8 cellular contexts compared by ENCODE assay signal in genomic region chr3:51940648-51941421, GRCh38. TPM values are rescaled to one million over a fixed set of nuclear protein-coding genes. Genes with fewer than 3 reads are reported as not detected.
A peak's percentile ranks its signal among the peaks of the same experiment; 100 is the strongest.
DNase-seq lines count a peak whose midpoint lies in the region; ATAC-seq, FAIRE-seq and TF ChIP-seq lines count a peak whose summit lies in the region.

No MANE protein-coding gene starts in this region.

- no peak overlapping the region for H2AFZ ChIP-seq in K562 (ENCODE audit: low read depth, low read length)

- peak overlapping the region; percentile 78 to 92 for H3K9ac ChIP-seq in K562 (ENCODE audit: insufficient read depth in 1 of 2, low read depth in 2 of 2, low read length in 2 of 2)

- TSS peak; percentile 64 for BruUV-seq in K562 (replicated peaks; lab: Mats Ljungman, UMichigan)

- 6% methylated on average over 9 of the region's 11 CpGs for WGBS in K562 (ENCODE audit: insufficient coverage, low coverage, missing lambda C conversion rate)
- 35 to 39% methylated on average over 11 of the region's 11 CpGs for WGBS in aorta, 2 donors

- H3K9me3 ChIP-seq in K562 (replicated peaks; ENCODE audit: control insufficient read depth, insufficient read depth, low read depth, low read length): no peaks in the 10 kb centered on the region
- no peaks in the 10 kb centered on the region for H3K9me3 ChIP-seq in aorta (ENCODE audit: control insufficient read depth, low read length)

- H3K27ac ChIP-seq in K562 (ENCODE audit: extremely low read depth, low read depth, low read length) (peak overlapping the region; percentile 61), aorta (ENCODE audit: low read depth in 1 of 2, low read length in 2 of 2) (no peak overlapping the region)

- no peak for TF ChIP-seq CTCF in K562 (IDR thresholded peaks at IDR 0.05 in 2 of 3, conservative IDR thresholded peaks at IDR 0.05 in 1 of 3; ENCODE audit: insufficient read depth in 2 of 3, low read depth in 1 of 3, low read length in 3 of 3)
- TF ChIP-seq CTCF in mesothelial cell of epicardium (IDR thresholded peaks at IDR 0.05; ENCODE audit: unreplicated experiment): no peak

- no peaks in the 10 kb centered on the region for H3K9me3 Mint-ChIP-seq in stimulated activated naive CD8-positive, alpha-beta T cell treated with anti-CD3 and anti-CD28 coated beads, Interleukin-15, Interleukin-2, amounts not matched to agents 100 ng/mL and 50 ng/mL, for 24 hours
- H3K9me3 Mint-ChIP-seq in mesothelial cell of epicardium: no peaks in the 10 kb centered on the region

- peaks cover 45% of the 10 kb centered on the region for H3K36me3 Mint-ChIP-seq in stimulated activated naive CD8-positive, alpha-beta T cell treated with anti-CD3 and anti-CD28 coated beads, Interleukin-15, Interleukin-2, amounts not matched to agents 100 ng/mL and 50 ng/mL, for 24 hours (ENCODE audit: low read depth)
- H3K36me3 Mint-ChIP-seq in mesothelial cell of epicardium: peaks cover 3% of the 10 kb centered on the region

- H4K20me1 ChIP-seq in K562 (replicated peaks; ENCODE audit: control insufficient read depth, insufficient read depth, low read length): no peaks in the 10 kb centered on the region

- no peak for TF ChIP-seq RAD21 in K562 (CRISPR knock-in tag; conservative IDR thresholded peaks at IDR 0.05 in 1 of 2, IDR thresholded peaks at IDR 0.05 in 1 of 2)

- H3K4me1 ChIP-seq in K562 (replicated peaks in 1 of 2; ENCODE audit: control insufficient read depth in 2 of 2, insufficient read depth in 2 of 2, low read length in 2 of 2) (peaks cover 19 to 33% of the 10 kb centered on the region in 2 experiments; a peak in 4 of 5 replicates), aorta (ENCODE audit: control insufficient read depth in 1 of 2, insufficient read depth in 2 of 2, low read length in 2 of 2) (no peaks in the 10 kb centered on the region)

- TF ChIP-seq POLR2A in K562 (conservative IDR thresholded peaks at IDR 0.05): no peak

- H3K27me3 ChIP-seq in K562 (ENCODE audit: control insufficient read depth in 2 of 2, insufficient read depth in 2 of 2, low read length in 2 of 2) (no peaks in the 10 kb centered on the region), aorta (ENCODE audit: control insufficient read depth in 1 of 2, insufficient read depth in 2 of 2, low read length in 1 of 2) (no peaks in the 10 kb centered on the region)

- in situ Hi-C loops in K562 (cut with MboI): no loop called here

- H3K4me2 ChIP-seq in K562 (ENCODE audit: insufficient read depth, low read length): peak overlapping the region; percentile 83

- CTCF ChIA-PET in K562 (lab: Yijun Ruan, JAX; ENCODE audit: low intra/inter-chr PET ratio): no interaction called here

- no peak for ATAC-seq in stimulated activated naive CD8-positive, alpha-beta T cell treated with anti-CD3 and anti-CD28 coated beads, Interleukin-15, Interleukin-2, amounts not matched to agents 100 U/mL and 50 U/mL, for 24 hours
- no peak for ATAC-seq in K562
- ATAC-seq in aorta (ENCODE audit: low FRiP score): no peak
- no peak for ATAC-seq in HG03378 (IDR thresholded peaks at IDR 0.05; ENCODE audit: unreplicated experiment)

- H3K36me3 ChIP-seq in K562 (ENCODE audit: control insufficient read depth, insufficient read depth, low read length) (peaks cover 47% of the 10 kb centered on the region; the same call in 2 of the 3 replicates), aorta (ENCODE audit: control insufficient read depth in 1 of 2, insufficient read depth in 2 of 2, low read length in 1 of 2) (peaks cover 0 to 2% of the 10 kb centered on the region in 2 donors)

- DNase-seq in stimulated activated naive CD8-positive, alpha-beta T cell treated with anti-CD3 and anti-CD28 coated beads, Interleukin-15, Interleukin-2, amounts not matched to agents 100 U/mL and 50 U/mL, for 24 hours: no peak
- DNase-seq in K562 (ENCODE audit: extremely low read depth in 1 of 4, low spot score in 3 of 4) (no peak), mesothelial cell of epicardium (ENCODE audit: low spot score in 2 of 2, unreplicated experiment in 2 of 2) (peak in 1 of 2 experiments; percentile 29), aorta (peak in 1 of 2 donors; percentile 49), NCI-H2029 (lab: John Stamatoyannopoulos, UW) (no peak), cerebellum (ENCODE audit: low spot score) (no peak)

- peak overlapping the region; percentile 90 for H3K4me3 Mint-ChIP-seq in stimulated activated naive CD8-positive, alpha-beta T cell treated with anti-CD3 and anti-CD28 coated beads, Interleukin-15, Interleukin-2, amounts not matched to agents 100 ng/mL and 50 ng/mL, for 24 hours
- peak overlapping the region; percentile 82 for H3K4me3 Mint-ChIP-seq in mesothelial cell of epicardium

- H3K9me1 ChIP-seq in K562 (ENCODE audit: control insufficient read depth, insufficient read depth, low read length): peaks cover 5% of the 10 kb centered on the region

- H3K79me2 ChIP-seq in K562 (ENCODE audit: control insufficient read depth, insufficient read depth, low read length): peaks cover 35% of the 10 kb centered on the region

- POLR2A ChIA-PET in K562 (lab: Yijun Ruan, JAX): interaction anchor here (0.6 to 0.9 kb wide), 3 partner anchors 10 to 420 kb away, joined by 4 to 6 read pairs (median 4); no protein-coding TSS in a partner anchor

- no peaks in the 10 kb centered on the region for H3K27me3 Mint-ChIP-seq in stimulated activated naive CD8-positive, alpha-beta T cell treated with anti-CD3 and anti-CD28 coated beads, Interleukin-15, Interleukin-2, amounts not matched to agents 100 ng/mL and 50 ng/mL, for 24 hours
- H3K27me3 Mint-ChIP-seq in mesothelial cell of epicardium (ENCODE audit: low read depth): no peaks in the 10 kb centered on the region

- TF ChIP-seq EP300 in K562 (IDR thresholded peaks at IDR 0.05; ENCODE audit: low read length): no peak

- peak overlapping the region; percentile 87 for H3K27ac Mint-ChIP-seq in stimulated activated naive CD8-positive, alpha-beta T cell treated with anti-CD3 and anti-CD28 coated beads, Interleukin-15, Interleukin-2, amounts not matched to agents 100 ng/mL and 50 ng/mL, for 24 hours
- H3K27ac Mint-ChIP-seq in mesothelial cell of epicardium: peak overlapping the region; percentile 73

- intact Hi-C loops in K562 (cut with micrococcal nuclease) (loop anchor here (5.0 kb wide), 1 partner anchor 201 kb away; no protein-coding TSS in a partner anchor), aorta (cut with DNase I) (no loop called here)

- H3K4me3 ChIP-seq in K562: peak overlapping the region; percentile 90
- H3K4me3 ChIP-seq in aorta (ENCODE audit: low read length in 2 of 2): peak overlapping the region; percentile 64 to 72

- FAIRE-seq in K562 (lab: Jason Lieb, UNC): no peak

- peaks cover 38% of the 10 kb centered on the region for H3K4me1 Mint-ChIP-seq in stimulated activated naive CD8-positive, alpha-beta T cell treated with anti-CD3 and anti-CD28 coated beads, Interleukin-15, Interleukin-2, amounts not matched to agents 100 ng/mL and 50 ng/mL, for 24 hours (ENCODE audit: low read depth)
- peaks cover 22% of the 10 kb centered on the region for H3K4me1 Mint-ChIP-seq in mesothelial cell of epicardium

RNA-seq across cellular contexts. Expression of gene RRP9, which starts 0.9 kb away (rescaled TPM):
- 6.5 and 24.7 TPM in 2 replicates for total RNA-seq in K562 (2011; cell fraction: chromatin; rRNA removed; ENCODE audit: low replicate concordance)
- 19.2 and 29.0 TPM in 2 replicates for total RNA-seq in K562 (2011; cell fraction: nucleolus; rRNA removed)
- total RNA-seq in K562 (2011; cell fraction: nucleoplasm; rRNA removed): 10.9 and 13.5 TPM in 2 replicates
- 62.6 and 68.5 TPM in 2 replicates for total RNA-seq in K562 (2014; rRNA removed)
- 15.7 and 29.1 TPM in 2 replicates for total RNA-seq in K562 (2014; rRNA removed; fragmentation: Illumina TruSeq; extraction: Trizol)
- total RNA-seq in K562 (2015; rRNA removed; fragmentation: Illumina TruSeq; extraction: Trizol): 48.9 and 52.4 TPM in 2 replicates
- total RNA-seq in K562 (2021): 64.1 and 67.0 TPM in 2 replicates
- polyA plus RNA-seq in K562 (2011; rRNA removed): 20.3 and 23.1 TPM in 2 replicates
- polyA plus RNA-seq in K562 (2011; cell fraction: cytosol; rRNA removed): 32.4 and 70.8 TPM in 2 replicates
- polyA plus RNA-seq in K562 (2011; cell fraction: nucleus; rRNA removed): 30.2 and 46.3 TPM in 2 replicates
- polyA plus RNA-seq in K562 (2012): 30.1 and 55.6 TPM in 2 replicates
- 45.9 and 55.5 TPM in 2 replicates for polyA plus RNA-seq in K562 (2014; fragmentation: Illumina TruSeq; extraction: Trizol)
- 10 to 100 TPM in 1 of 2 experiments, 1 to 10 TPM in 1; 5.2 to 12.9 TPM for polyA plus RNA-seq in K562 (2014; fragmentation: Nextera tagmentation; extraction: Ambion mirVana)
- polyA plus RNA-seq in K562 (2014; rRNA removed): 62.1 and 64.4 TPM in 2 replicates
- polyA minus RNA-seq in K562 (2011; rRNA and poly(A)+ RNA removed): 9.2 and 19.8 TPM in 2 replicates
- 16.3 and 26.0 TPM in 2 replicates for polyA minus RNA-seq in K562 (2011; cell fraction: cytosol; rRNA and poly(A)+ RNA removed)
- polyA minus RNA-seq in K562 (2011; cell fraction: nucleus; rRNA and poly(A)+ RNA removed): 3.8 and 4.8 TPM in 2 replicates
- total RNA-seq in mesothelial cell of epicardium: 20.5 to 20.9 TPM (median 20.6 TPM) in 3 replicates
- total RNA-seq in aorta: 10 to 100 TPM in 1 of 2 donors, 1 to 10 TPM in 1; 9.3 to 11.4 TPM
- polyA plus RNA-seq in aorta: 10 to 100 TPM in 1 of 2 donors, 1 to 10 TPM in 1; 5.0 to 11.0 TPM
- total RNA-seq in cerebellum: 7.7 TPM

RNA-seq across cellular contexts. Expression of gene PARP3, which starts 1.3 kb away (rescaled TPM):
- total RNA-seq in K562 (2011; cell fraction: chromatin; rRNA removed; ENCODE audit: low replicate concordance): 9.0 and 16.5 TPM in 2 replicates
- total RNA-seq in K562 (2011; cell fraction: nucleolus; rRNA removed): 9.3 and 12.5 TPM in 2 replicates
- 3.1 and 7.1 TPM in 2 replicates for total RNA-seq in K562 (2011; cell fraction: nucleoplasm; rRNA removed)
- 5.2 and 6.2 TPM in 2 replicates for total RNA-seq in K562 (2014; rRNA removed)
- total RNA-seq in K562 (2014; rRNA removed; fragmentation: Illumina TruSeq; extraction: Trizol): 1.9 and 2.2 TPM in 2 replicates
- total RNA-seq in K562 (2015; rRNA removed; fragmentation: Illumina TruSeq; extraction: Trizol): 4.6 and 4.7 TPM in 2 replicates
- total RNA-seq in K562 (2021): 4.8 and 6.5 TPM in 2 replicates
- 3.7 and 6.6 TPM in 2 replicates for polyA plus RNA-seq in K562 (2011; rRNA removed)
- 4.4 and 5.4 TPM in 2 replicates for polyA plus RNA-seq in K562 (2011; cell fraction: cytosol; rRNA removed)
- polyA plus RNA-seq in K562 (2011; cell fraction: nucleus; rRNA removed): 39.5 and 39.6 TPM in 2 replicates
- polyA plus RNA-seq in K562 (2012): 6.4 and 11.7 TPM in 2 replicates
- 4.5 and 5.3 TPM in 2 replicates for polyA plus RNA-seq in K562 (2014; fragmentation: Illumina TruSeq; extraction: Trizol)
- under 1 TPM; 0.46 to 0.55 TPM for polyA plus RNA-seq in K562 (2014; fragmentation: Nextera tagmentation; extraction: Ambion mirVana)
- 6.6 TPM in 2 replicates for polyA plus RNA-seq in K562 (2014; rRNA removed)
- polyA minus RNA-seq in K562 (2011; rRNA and poly(A)+ RNA removed): 1.5 and 1.6 TPM in 2 replicates
- 2.4 and 3.8 TPM in 2 replicates for polyA minus RNA-seq in K562 (2011; cell fraction: cytosol; rRNA and poly(A)+ RNA removed)
- polyA minus RNA-seq in K562 (2011; cell fraction: nucleus; rRNA and poly(A)+ RNA removed): 4.3 and 6.9 TPM in 2 replicates
- 11.9 to 13.2 TPM (median 12.0 TPM) in 3 replicates for total RNA-seq in mesothelial cell of epicardium
- total RNA-seq in aorta: 10 to 100 TPM; 11.6 to 18.1 TPM
- polyA plus RNA-seq in aorta: 10 to 100 TPM; 11.0 to 35.0 TPM
- total RNA-seq in cerebellum: 2.4 TPM

RNA-seq across cellular contexts. Expression of gene GPR62, which starts 14.3 kb away (rescaled TPM):
- total RNA-seq in K562 (2011; cell fraction: chromatin; rRNA removed; ENCODE audit: low replicate concordance): not detected in 2 replicates
- not detected in 2 replicates for total RNA-seq in K562 (2011; cell fraction: nucleolus; rRNA removed)
- not detected in 2 replicates for total RNA-seq in K562 (2011; cell fraction: nucleoplasm; rRNA removed)
- not detected in 2 replicates for total RNA-seq in K562 (2014; rRNA removed)
- not detected in 2 replicates for total RNA-seq in K562 (2014; rRNA removed; fragmentation: Illumina TruSeq; extraction: Trizol)
- total RNA-seq in K562 (2015; rRNA removed; fragmentation: Illumina TruSeq; extraction: Trizol): not detected in 2 replicates
- not detected in 2 replicates for total RNA-seq in K562 (2021)
- not detected in 2 replicates for polyA plus RNA-seq in K562 (2011; rRNA removed)
- polyA plus RNA-seq in K562 (2011; cell fraction: cytosol; rRNA removed): not detected in 2 replicates
- polyA plus RNA-seq in K562 (2011; cell fraction: nucleus; rRNA removed): not detected in 2 replicates
- not detected in 2 replicates for polyA plus RNA-seq in K562 (2012)
- polyA plus RNA-seq in K562 (2014; fragmentation: Illumina TruSeq; extraction: Trizol): not detected in 2 replicates
- polyA plus RNA-seq in K562 (2014; fragmentation: Nextera tagmentation; extraction: Ambion mirVana): not detected
- polyA plus RNA-seq in K562 (2014; rRNA removed): not detected in 2 replicates
- not detected in 2 replicates for polyA minus RNA-seq in K562 (2011; rRNA and poly(A)+ RNA removed)
- polyA minus RNA-seq in K562 (2011; cell fraction: cytosol; rRNA and poly(A)+ RNA removed): not detected in 2 replicates
- not detected in 2 replicates for polyA minus RNA-seq in K562 (2011; cell fraction: nucleus; rRNA and poly(A)+ RNA removed)
- total RNA-seq in mesothelial cell of epicardium: 0.22 to 0.36 TPM (median 0.33 TPM) in 3 replicates
- total RNA-seq in aorta: not detected
- polyA plus RNA-seq in aorta: under 1 TPM in 1 of 2 donors, not detected in 1; 0.15 TPM
- 0.18 TPM for total RNA-seq in cerebellum

RNA-seq across cellular contexts. Expression of gene PCBP4, which starts 26.4 kb away (rescaled TPM):
- total RNA-seq in K562 (2011; cell fraction: chromatin; rRNA removed; ENCODE audit: low replicate concordance): 3.7 and 14.0 TPM in 2 replicates
- 5.8 and 7.8 TPM in 2 replicates for total RNA-seq in K562 (2011; cell fraction: nucleolus; rRNA removed)
- 4.6 and 5.4 TPM in 2 replicates for total RNA-seq in K562 (2011; cell fraction: nucleoplasm; rRNA removed)
- total RNA-seq in K562 (2014; rRNA removed) (4.6 and 4.9 TPM in 2 replicates), K562 (2014; rRNA removed; fragmentation: Illumina TruSeq; extraction: Trizol) (0.73 and 0.93 TPM in 2 replicates), K562 (2015; rRNA removed; fragmentation: Illumina TruSeq; extraction: Trizol) (1.6 and 2.1 TPM in 2 replicates), K562 (2021) (4.7 and 5.7 TPM in 2 replicates), mesothelial cell of epicardium (58.3 to 62.0 TPM (median 59.8 TPM) in 3 replicates), aorta (10 to 100 TPM; 58.1 to 63.7 TPM), cerebellum (55.5 TPM)
- polyA plus RNA-seq in K562 (2011; rRNA removed) (3.1 and 5.5 TPM in 2 replicates), K562 (2014; fragmentation: Illumina TruSeq; extraction: Trizol) (2.6 and 4.7 TPM in 2 replicates), K562 (2014; fragmentation: Nextera tagmentation; extraction: Ambion mirVana) (under 1 TPM; 0.06 to 0.07 TPM), K562 (2014; rRNA removed) (5.8 and 6.4 TPM in 2 replicates), aorta (100 to 1,000 TPM in 1 of 2 donors, 10 to 100 TPM in 1; 29.4 to 124 TPM)
- polyA plus RNA-seq in K562 (2011; cell fraction: cytosol; rRNA removed): 4.5 and 7.3 TPM in 2 replicates
- 15.9 and 21.8 TPM in 2 replicates for polyA plus RNA-seq in K562 (2011; cell fraction: nucleus; rRNA removed)
- 3.7 and 10.9 TPM in 2 replicates for polyA plus RNA-seq in K562 (2012)
- polyA minus RNA-seq in K562 (2011; rRNA and poly(A)+ RNA removed): 1.3 and 1.9 TPM in 2 replicates
- 1.4 and 1.6 TPM in 2 replicates for polyA minus RNA-seq in K562 (2011; cell fraction: cytosol; rRNA and poly(A)+ RNA removed)
- 1.9 and 3.9 TPM in 2 replicates for polyA minus RNA-seq in K562 (2011; cell fraction: nucleus; rRNA and poly(A)+ RNA removed)

RNA-seq across cellular contexts. Expression of gene ABHD14B, which starts 33.0 kb away (rescaled TPM):
- 33.5 and 88.4 TPM in 2 replicates for total RNA-seq in K562 (2011; cell fraction: chromatin; rRNA removed; ENCODE audit: low replicate concordance)
- total RNA-seq in K562 (2011; cell fraction: nucleolus; rRNA removed): 69.5 and 79.0 TPM in 2 replicates
- total RNA-seq in K562 (2011; cell fraction: nucleoplasm; rRNA removed): 83.9 and 125 TPM in 2 replicates
- total RNA-seq in K562 (2014; rRNA removed) (46.5 and 78.4 TPM in 2 replicates), K562 (2014; rRNA removed; fragmentation: Illumina TruSeq; extraction: Trizol) (27.4 and 28.3 TPM in 2 replicates), K562 (2015; rRNA removed; fragmentation: Illumina TruSeq; extraction: Trizol) (33.7 and 34.0 TPM in 2 replicates), K562 (2021) (65.2 and 68.0 TPM in 2 replicates), mesothelial cell of epicardium (25.9 to 27.2 TPM (median 26.0 TPM) in 3 replicates), aorta (10 to 100 TPM; 18.2 to 40.0 TPM), cerebellum (3.9 TPM)
- polyA plus RNA-seq in K562 (2011; rRNA removed) (107 and 114 TPM in 2 replicates), K562 (2014; fragmentation: Illumina TruSeq; extraction: Trizol) (72.2 and 86.5 TPM in 2 replicates), K562 (2014; fragmentation: Nextera tagmentation; extraction: Ambion mirVana) (10 to 100 TPM; 10.6 to 11.7 TPM), K562 (2014; rRNA removed) (80.5 and 87.3 TPM in 2 replicates), aorta (10 to 100 TPM; 44.2 to 45.3 TPM)
- polyA plus RNA-seq in K562 (2011; cell fraction: cytosol; rRNA removed): 153 and 233 TPM in 2 replicates
- 82.3 and 118 TPM in 2 replicates for polyA plus RNA-seq in K562 (2011; cell fraction: nucleus; rRNA removed)
- 58.2 and 103 TPM in 2 replicates for polyA plus RNA-seq in K562 (2012)
- 50.4 and 76.8 TPM in 2 replicates for polyA minus RNA-seq in K562 (2011; rRNA and poly(A)+ RNA removed)
- 38.9 and 39.4 TPM in 2 replicates for polyA minus RNA-seq in K562 (2011; cell fraction: cytosol; rRNA and poly(A)+ RNA removed)
- 26.3 and 30.1 TPM in 2 replicates for polyA minus RNA-seq in K562 (2011; cell fraction: nucleus; rRNA and poly(A)+ RNA removed)
